ENCODE assay signal across 1 cellular context in genomic region chr3:78863294-78864203, GRCh38.
TF ChIP-seq lines count a peak whose summit lies in the region.

No MANE protein-coding gene starts in this region.

TF ChIP-seq in HEK293, 187 proteins besides CTCF, POLR2A, EP300 and RAD21 (continued from another document):
- TF ChIP-seq ZSCAN4 (tag by site-specific recombination; IDR thresholded peaks at IDR 0.05) (no peak), ZNF580 (tag by site-specific recombination; IDR thresholded peaks at IDR 0.05) (no peak), OSR2 (tag by site-specific recombination; IDR thresholded peaks at IDR 0.05) (peak; percentile 63), REPIN1 (tag by site-specific recombination; IDR thresholded peaks at IDR 0.05; ENCODE audit: low read depth) (no peak), ZNF324 (tag by site-specific recombination; IDR thresholded peaks at IDR 0.05) (no peak), BCL6B (tag by site-specific recombination; IDR thresholded peaks at IDR 0.05) (0 out of 2 replicates have a peak, but pooled peaks have one; percentile 20), REST (tag by site-specific recombination; IDR thresholded peaks at IDR 0.05) (no peak), MZF1 (tag by site-specific recombination; IDR thresholded peaks at IDR 0.05; ENCODE audit: borderline replicate concordance) (no peak), ZFHX2 (tag by site-specific recombination; conservative IDR thresholded peaks at IDR 0.05) (no peak), ZNF549 (tag by site-specific recombination; IDR thresholded peaks at IDR 0.05) (no peak), PRDM6 (tag by site-specific recombination; IDR thresholded peaks at IDR 0.05) (peak; percentile 70), ZNF747 (tag by site-specific recombination; IDR thresholded peaks at IDR 0.05) (no peak), ZNF571 (tag by site-specific recombination; IDR thresholded peaks at IDR 0.05) (no peak), ZNF585B (tag by site-specific recombination; IDR thresholded peaks at IDR 0.05) (no peak), ZSCAN30 (tag by site-specific recombination; IDR thresholded peaks at IDR 0.05) (no peak), ZNF423 (tag by site-specific recombination; IDR thresholded peaks at IDR 0.05) (no peak), ZNF548 (tag by site-specific recombination; IDR thresholded peaks at IDR 0.05) (no peak), PRDM10 (tag by site-specific recombination; IDR thresholded peaks at IDR 0.05) (no peak), ZFP37 (tag by site-specific recombination; IDR thresholded peaks at IDR 0.05) (no peak)
